Comparison of ENCODE assay signal across 10 cellular contexts in the genomic region with DNA sequence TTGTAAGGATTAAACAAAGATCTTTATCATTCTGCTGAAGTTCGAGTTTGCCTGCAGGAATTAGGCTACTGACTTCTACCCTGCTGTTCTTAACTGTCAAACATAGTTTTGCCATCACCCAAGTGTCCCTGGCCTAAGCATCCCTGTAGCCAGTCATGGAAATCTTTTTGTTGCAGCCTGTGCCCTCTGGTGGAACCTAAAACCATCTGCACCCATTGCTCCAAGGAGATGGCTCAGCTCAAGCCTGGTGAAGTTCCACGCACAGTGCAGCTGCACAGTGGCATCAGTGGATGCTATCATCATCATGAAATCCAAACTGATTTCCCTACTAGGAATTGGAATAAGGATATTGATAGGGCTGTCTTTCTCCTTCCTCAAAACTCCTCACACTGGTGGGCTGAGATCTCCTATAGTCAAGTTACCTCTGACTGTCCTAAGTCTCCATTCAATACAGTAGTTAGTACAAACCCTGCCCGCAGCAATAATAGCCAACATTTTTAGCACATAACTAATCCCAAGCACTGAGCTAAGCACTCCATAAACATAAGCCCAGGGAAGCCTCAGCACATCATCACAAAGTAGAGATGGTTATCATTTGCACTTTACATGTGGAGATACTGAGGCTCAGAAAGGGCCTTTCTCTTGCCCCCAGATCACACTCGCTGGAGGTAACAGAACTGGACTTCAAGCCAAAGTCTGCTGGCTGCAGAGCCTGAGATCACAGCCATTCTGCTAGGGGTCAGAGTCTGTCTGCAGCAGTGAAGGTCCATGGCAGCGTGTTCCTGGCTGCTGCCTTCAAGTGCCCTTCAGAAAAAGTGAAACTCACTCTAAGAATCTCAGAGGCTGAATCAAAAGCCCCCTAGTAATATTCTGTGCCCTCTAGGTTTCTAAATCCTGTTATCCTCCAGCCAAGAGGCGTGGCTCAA.
A peak's percentile ranks its signal among the peaks of the same experiment; 100 is the strongest.
DNase-seq lines count a peak whose midpoint lies in the region; ATAC-seq and TF ChIP-seq lines count a peak whose summit lies in the region.
"Had no signal": no experiment of that assay in that cellular context is flagged by ENCODE, and none has a peak within 500 bp of the region (broad histone marks: within the 10 kb centered on the region; RNA-seq: fewer than 3 reads in every experiment).

No MANE protein-coding gene starts in this region.

- DNase-seq in ACHN (peak; percentile 8), Kasumi-1 (lab: John Stamatoyannopoulos, UW) (peak; percentile 33 to 48), adrenal gland (peak in 6 of 7 donors; percentile 23 to 67 (median 32)), kidney tubule cell (ENCODE audit: low spot score) (peak; percentile 39), COR-L47 (lab: John Stamatoyannopoulos, UW) (no peak)
- DNase-seq in CD4-positive, alpha-beta T cell: no peak
- no peak for DNase-seq in activated T-helper 2 cell treated with anti-CD3 and anti-CD28 coated beads, Interferon-gamma antibody, Interleukin-2, Interleukin-4, amounts not matched to agents 10 μg/mL and 5 μg/mL and 100 μg/mL, durations not matched to agents 14 hours and 24 hours and 36 hours (ENCODE audit: low spot score)
- DNase-seq: activated CD8-positive, alpha-beta memory T cell treated with anti-CD3 and anti-CD28 coated beads, Interleukin-2, amount 50 U/mL, for 48 hours; CD8-positive, alpha-beta memory T cell had no signal

- no peaks in the 10 kb centered on the region for H3K9me3 ChIP-seq in adrenal gland (replicated peaks in 1 of 3)
- H3K9me3 ChIP-seq in CD4-positive, alpha-beta T cell (ENCODE audit: control insufficient read depth, low read length): no peaks in the 10 kb centered on the region

- TF ChIP-seq POLR2A in adrenal gland (IDR thresholded peaks at IDR 0.05): no peak

- POLR2A ChIA-PET in CD4-positive, alpha-beta T cell (lab: Charles Lee): no interaction called here

- ATAC-seq in GM21737 (IDR thresholded peaks at IDR 0.05; ENCODE audit: unreplicated experiment): no peak
- no peak for ATAC-seq in CD4-positive, alpha-beta T cell (ENCODE audit: poor library complexity)

- H3K27ac Mint-ChIP-seq in CD4-positive, alpha-beta T cell: no peak overlapping the region
- H3K27ac Mint-ChIP-seq in activated T-helper 2 cell treated with anti-CD3 and anti-CD28 coated beads, Interferon-gamma antibody, Interleukin-2, Interleukin-4, amounts not matched to agents 10 μg/mL and 5 μg/mL and 100 μg/mL, durations not matched to agents 14 hours and 24 hours and 36 hours: no peak overlapping the region
- H3K27ac Mint-ChIP-seq: CD8-positive, alpha-beta memory T cell had no signal

- no peaks in the 10 kb centered on the region for H3K9me3 Mint-ChIP-seq in CD4-positive, alpha-beta T cell
- no peaks in the 10 kb centered on the region for H3K9me3 Mint-ChIP-seq in activated T-helper 2 cell treated with anti-CD3 and anti-CD28 coated beads, Interferon-gamma antibody, Interleukin-2, Interleukin-4, amounts not matched to agents 10 μg/mL and 5 μg/mL and 100 μg/mL, durations not matched to agents 14 hours and 24 hours and 36 hours

- H3K4me1 ChIP-seq in adrenal gland (replicated peaks in 1 of 2): peaks cover 0 to 7% of the 10 kb centered on the region in 2 donors

- no peak overlapping the region for H3K4me3 Mint-ChIP-seq in CD4-positive, alpha-beta T cell
- H3K4me3 Mint-ChIP-seq in activated T-helper 2 cell treated with anti-CD3 and anti-CD28 coated beads, Interferon-gamma antibody, Interleukin-2, Interleukin-4, amounts not matched to agents 10 μg/mL and 5 μg/mL and 100 μg/mL, durations not matched to agents 14 hours and 24 hours and 36 hours (ENCODE audit: low read depth): no peak overlapping the region
- H3K4me3 Mint-ChIP-seq: CD8-positive, alpha-beta memory T cell had no signal

- no peaks in the 10 kb centered on the region for H3K4me1 Mint-ChIP-seq in CD4-positive, alpha-beta T cell (ENCODE audit: low read depth)
- no peaks in the 10 kb centered on the region for H3K4me1 Mint-ChIP-seq in activated T-helper 2 cell treated with anti-CD3 and anti-CD28 coated beads, Interferon-gamma antibody, Interleukin-2, Interleukin-4, amounts not matched to agents 10 μg/mL and 5 μg/mL and 100 μg/mL, durations not matched to agents 14 hours and 24 hours and 36 hours (ENCODE audit: low read depth)
- H3K4me1 Mint-ChIP-seq: CD8-positive, alpha-beta memory T cell had no signal

- in situ Hi-C loops in ACHN (cut with HindIII; ENCODE audit: low pct_ligation_motif_present, low pct_unique_long_range_greater_than_20kb, low sequenced_read_pairs): no loop called here

- no peaks in the 10 kb centered on the region for H3K27me3 ChIP-seq in adrenal gland
- H3K27me3 ChIP-seq in CD4-positive, alpha-beta T cell (ENCODE audit: control insufficient read depth, insufficient read depth, low read length): no peaks in the 10 kb centered on the region

- no peaks in the 10 kb centered on the region for H3K36me3 ChIP-seq in adrenal gland (replicated peaks in 1 of 2)

- H3K36me3 Mint-ChIP-seq in CD4-positive, alpha-beta T cell (ENCODE audit: low read depth): no peaks in the 10 kb centered on the region
- H3K36me3 Mint-ChIP-seq in activated T-helper 2 cell treated with anti-CD3 and anti-CD28 coated beads, Interferon-gamma antibody, Interleukin-2, Interleukin-4, amounts not matched to agents 10 μg/mL and 5 μg/mL and 100 μg/mL, durations not matched to agents 14 hours and 24 hours and 36 hours (ENCODE audit: low read depth): no peaks in the 10 kb centered on the region
- H3K36me3 Mint-ChIP-seq: CD8-positive, alpha-beta memory T cell had no signal

- no peak overlapping the region for H3K27ac ChIP-seq in adrenal gland
- no peak overlapping the region for H3K27ac ChIP-seq in CD4-positive, alpha-beta T cell (ENCODE audit: low read depth, low read length)

- intact Hi-C loops in adrenal gland (cut with DNase I): no loop called here
- intact Hi-C loops in CD4-positive, alpha-beta T cell (cut with DNase I, micrococcal nuclease): no loop called here
- intact Hi-C loops in activated T-helper 2 cell treated with anti-CD3 and anti-CD28 coated beads, Interferon-gamma antibody, Interleukin-2, Interleukin-4, amounts not matched to agents 10 μg/mL and 5 μg/mL and 100 μg/mL, durations not matched to agents 14 hours and 24 hours and 36 hours (cut with micrococcal nuclease): no loop called here

- H3K27me3 Mint-ChIP-seq in CD4-positive, alpha-beta T cell: peaks cover 4% of the 10 kb centered on the region
- H3K27me3 Mint-ChIP-seq in activated T-helper 2 cell treated with anti-CD3 and anti-CD28 coated beads, Interferon-gamma antibody, Interleukin-2, Interleukin-4, amounts not matched to agents 10 μg/mL and 5 μg/mL and 100 μg/mL, durations not matched to agents 14 hours and 24 hours and 36 hours (ENCODE audit: low read depth): no peaks in the 10 kb centered on the region
- H3K27me3 Mint-ChIP-seq: CD8-positive, alpha-beta memory T cell had no signal

- WGBS in adrenal gland, 4 donors: 47 to 73% (median 57%) methylated on average over 6 of the region's 6 CpGs

- CTCF ChIA-PET in CD4-positive, alpha-beta T cell (lab: Charles Lee): no interaction called here

- H3K4me3 ChIP-seq in adrenal gland: no peak overlapping the region

- TF ChIP-seq CTCF in adrenal gland (IDR thresholded peaks at IDR 0.05): peak; percentile 31 to 67 (median 53)
- no peak for TF ChIP-seq CTCF in CD4-positive, alpha-beta T cell (IDR thresholded peaks at IDR 0.05)

Comparison
In these comparisons a context has a peak if more than half of its experiments do, and no peak if none do; other contexts are left out.
1. DNase-seq: peak in ACHN (single experiment), Kasumi-1 (2 of 2), adrenal gland (6 of 7) and kidney tubule cell (single experiment); none in CD4-positive, alpha-beta T cell (0 of 10), activated T-helper 2 cell treated with anti-CD3 and anti-CD28 coated beads, Interferon-gamma antibody, Interleukin-2, Interleukin-4, amounts not matched to agents 10 μg/mL and 5 μg/mL and 100 μg/mL, durations not matched to agents 14 hours and 24 hours and 36 hours (single experiment) and COR-L47 (single experiment).